ENCODE assay signal across 8 cellular contexts in the genomic region with DNA sequence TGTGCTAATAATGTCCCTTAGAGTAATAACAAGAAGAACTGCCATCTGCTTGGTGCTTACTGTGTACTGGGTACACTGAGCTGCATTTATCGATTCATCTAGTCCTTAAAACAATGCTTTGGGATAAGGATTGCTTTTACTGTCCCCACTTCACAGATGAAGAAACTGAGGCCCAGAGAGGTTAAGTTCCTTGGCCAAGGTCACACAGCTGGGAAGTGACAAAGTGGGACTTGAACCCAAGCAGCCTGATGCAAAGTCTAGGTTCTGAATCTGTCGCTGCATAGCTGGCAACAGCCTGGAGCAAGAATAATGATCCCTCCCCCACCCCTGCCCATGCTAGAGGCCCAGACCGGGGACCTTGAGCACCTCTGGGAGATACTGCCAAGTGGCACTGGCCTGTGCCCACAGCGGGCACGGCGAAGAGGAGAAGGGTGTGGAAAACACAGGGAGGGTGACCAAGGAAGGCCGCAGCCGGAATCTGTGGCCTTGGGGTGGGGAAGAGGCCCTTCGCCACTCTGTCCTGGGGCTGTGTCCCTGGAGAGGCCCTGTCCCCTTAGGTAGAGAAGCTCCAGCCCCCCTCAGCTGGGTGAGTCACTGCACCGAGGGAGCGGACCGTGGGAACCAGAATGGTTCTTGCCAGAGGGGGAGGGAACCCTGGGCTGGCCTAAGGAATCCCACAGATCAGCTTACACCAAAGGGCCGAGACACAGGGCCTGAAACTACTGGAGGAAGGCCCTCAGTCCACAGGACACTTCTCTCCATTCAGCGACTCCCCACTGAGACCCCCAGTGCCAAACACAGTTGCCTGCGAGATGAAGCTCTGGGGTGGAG. TPM values are rescaled to one million over a fixed set of nuclear protein-coding genes. Genes with fewer than 3 reads are reported as not detected.
DNase-seq lines count a peak whose midpoint lies in the region; ATAC-seq, FAIRE-seq and TF ChIP-seq lines count a peak whose summit lies in the region.

No MANE protein-coding gene starts in this region.

- no peaks in the 10 kb centered on the region for H3K36me3 ChIP-seq in MG63
- H3K36me3 ChIP-seq in endothelial cell of umbilical vein (ENCODE audit: control insufficient read depth in 2 of 2, extremely low read depth in 1 of 2, insufficient read depth in 2 of 2, low read length in 2 of 2) = no peaks in the 10 kb centered on the region

- FAIRE-seq in endothelial cell of umbilical vein (lab: Jason Lieb, UNC) = peak; percentile 92

- intact Hi-C loops in endothelial cell of umbilical vein (cut with micrococcal nuclease) = no loop called here

- CTCF ChIA-PET in endothelial cell of umbilical vein (lab: Charles Lee) = interaction anchor here (1.0 to 4.0 kb wide), 8 partner anchors 10 to 227 kb away, joined by 3 to 33 read pairs (median 5); no protein-coding TSS in a partner anchor

- TF ChIP-seq POLR2A in endothelial cell of umbilical vein (IDR thresholded peaks at IDR 0.05; ENCODE audit: low read depth, low read length) = peak; percentile 23

- H3K9me3 ChIP-seq in MG63 = no peaks in the 10 kb centered on the region
- H3K9me3 ChIP-seq in endothelial cell of umbilical vein (replicated peaks; ENCODE audit: control insufficient read depth, insufficient read depth, low read length) = no peaks in the 10 kb centered on the region

- peak overlapping the region; percentile 91 for H3K27ac ChIP-seq in endothelial cell of umbilical vein (ENCODE audit: insufficient read depth, low read depth, low read length)

- H2AFZ ChIP-seq in endothelial cell of umbilical vein (ENCODE audit: low read depth, low read length) = no peak overlapping the region

- no peak for ATAC-seq in HG03159 (IDR thresholded peaks at IDR 0.05; ENCODE audit: unreplicated experiment)
- ATAC-seq in HG02759 (IDR thresholded peaks at IDR 0.05; ENCODE audit: unreplicated experiment) = no peak

- H3K79me2 ChIP-seq in endothelial cell of umbilical vein (ENCODE audit: control insufficient read depth, insufficient read depth, low read length) = peaks cover 82% of the 10 kb centered on the region

- no peaks in the 10 kb centered on the region for H3K9me1 ChIP-seq in endothelial cell of umbilical vein (replicated peaks; ENCODE audit: control insufficient read depth, extremely low read depth, insufficient read depth, low read length)

- H3K4me3 ChIP-seq in MG63 (no peak overlapping the region), endothelial cell of umbilical vein (replicated peaks in 1 of 3; ENCODE audit: insufficient read depth in 1 of 3, low read depth in 1 of 3, low read length in 3 of 3) (peak overlapping the region in 2 of 3 experiments; percentile 64 to 87)

- H3K4me2 ChIP-seq in endothelial cell of umbilical vein (ENCODE audit: insufficient read depth, low read length) = peak overlapping the region; percentile 32

- no peaks in the 10 kb centered on the region for H3K27me3 ChIP-seq in MG63
- H3K27me3 ChIP-seq in endothelial cell of umbilical vein (ENCODE audit: control insufficient read depth in 2 of 2, insufficient read depth in 2 of 2, low read length in 2 of 2) = no peaks in the 10 kb centered on the region

- BruUV-seq in endothelial cell of umbilical vein (replicated peaks; lab: Mats Ljungman, UMichigan) = no TSS peak

- no peaks in the 10 kb centered on the region for H4K20me1 ChIP-seq in endothelial cell of umbilical vein (replicated peaks; ENCODE audit: control insufficient read depth, extremely low read depth, insufficient read depth, low read length)

- H3K4me1 ChIP-seq in endothelial cell of umbilical vein (ENCODE audit: control insufficient read depth, extremely low read depth, insufficient read depth, low read length) = peaks cover 56% of the 10 kb centered on the region

- in situ Hi-C loops in ACHN (cut with HindIII; ENCODE audit: low pct_ligation_motif_present, low pct_unique_long_range_greater_than_20kb, low sequenced_read_pairs) = no loop called here

- peak; percentile 73 for DNase-seq in ACHN
- peak; percentile 79 for DNase-seq in MG63
- peak; percentile 96 for DNase-seq in endothelial cell of umbilical vein (ENCODE audit: low read depth, low spot score)
- DNase-seq in myocyte (ENCODE audit: low read depth) = peak; percentile 88
- DNase-seq in effector CD8-positive, alpha-beta T cell (lab: John Stamatoyannopoulos, UW) = no peak
- DNase-seq in GM20000 (ENCODE audit: low spot score) = no peak

- dilution Hi-C loops in endothelial cell of umbilical vein (cut with MboI; ENCODE audit: extremely low pct_ligation_motif_present, low sequenced_read_pairs) = no loop called here

- H3K9ac ChIP-seq in endothelial cell of umbilical vein (replicated peaks; ENCODE audit: extremely low read depth, insufficient read depth, low read length) = peak overlapping the region; percentile 55

- no peak for TF ChIP-seq CTCF in endothelial cell of umbilical vein (IDR thresholded peaks at IDR 0.05; ENCODE audit: extremely low read depth in 1 of 2, insufficient read depth in 1 of 2, low read depth in 1 of 2, low read length in 2 of 2)
- no peak for TF ChIP-seq CTCF in GM20000 (IDR thresholded peaks at IDR 0.05; ENCODE audit: extremely low read depth, missing control alignments)

- POLR2A ChIA-PET in endothelial cell of umbilical vein (lab: Charles Lee) = interaction anchor here (2.2 kb wide), 1 partner anchor 9 kb away, joined by 5 read pairs; no protein-coding TSS in a partner anchor

TF ChIP-seq in endothelial cell of umbilical vein, 7 proteins besides CTCF, POLR2A, EP300 and RAD21:
- peak; percentile 61 for TF ChIP-seq JUN (IDR thresholded peaks at IDR 0.05; ENCODE audit: borderline replicate concordance, insufficient read depth, insufficient read length, low read depth)
- no peak for TF ChIP-seq GATA2 (IDR thresholded peaks at IDR 0.05; ENCODE audit: insufficient read depth, insufficient read length, low read depth, low read length)
- TF ChIP-seq FOS (IDR thresholded peaks at IDR 0.05; ENCODE audit: borderline replicate concordance, insufficient read depth, low read length) = peak; percentile 83

RNA-seq across cellular contexts. Expression of gene PLXND1, which starts 3.5 kb away (rescaled TPM):
- total RNA-seq in MG63 (2014; rRNA removed; shearing (Covaris generic); ENCODE audit: low replicate concordance) = 5.8 and 21.9 TPM in 2 replicates
- 834 and 860 TPM in 2 replicates for total RNA-seq in endothelial cell of umbilical vein
- polyA plus RNA-seq in endothelial cell of umbilical vein = 300 and 332 TPM in 2 replicates
- polyA plus RNA-seq in endothelial cell of umbilical vein (2011; cell fraction: cytosol; rRNA removed) = 436 and 495 TPM in 2 replicates
- 1,145 and 1,490 TPM in 2 replicates for polyA plus RNA-seq in endothelial cell of umbilical vein (2011; cell fraction: nucleus; rRNA removed)
- polyA plus RNA-seq in endothelial cell of umbilical vein (2012) = 463 and 559 TPM in 2 replicates
- polyA minus RNA-seq in endothelial cell of umbilical vein = 583 and 647 TPM in 2 replicates
- polyA minus RNA-seq in endothelial cell of umbilical vein (2011; cell fraction: cytosol; rRNA and poly(A)+ RNA removed) = 21.9 TPM
- polyA minus RNA-seq in endothelial cell of umbilical vein (2011; cell fraction: nucleus; rRNA and poly(A)+ RNA removed) = 454 and 479 TPM in 2 replicates
- 37.7 and 44.2 TPM in 2 replicates for total RNA-seq in myocyte
- polyA plus RNA-seq in myocyte (2012) = 231 TPM

RNA-seq across cellular contexts. Expression of gene H1-8, which starts 60.0 kb away (rescaled TPM):
- not detected in 2 replicates for total RNA-seq in MG63 (2014; rRNA removed; shearing (Covaris generic); ENCODE audit: low replicate concordance)
- not detected in 2 replicates for total RNA-seq in endothelial cell of umbilical vein
- polyA plus RNA-seq in endothelial cell of umbilical vein = not detected in 2 replicates
- polyA plus RNA-seq in endothelial cell of umbilical vein (2011; cell fraction: cytosol; rRNA removed) = not detected in 2 replicates
- polyA plus RNA-seq in endothelial cell of umbilical vein (2011; cell fraction: nucleus; rRNA removed) = not detected in 2 replicates
- polyA plus RNA-seq in endothelial cell of umbilical vein (2012) = not detected in 2 replicates
- not detected in 2 replicates for polyA minus RNA-seq in endothelial cell of umbilical vein
- not detected for polyA minus RNA-seq in endothelial cell of umbilical vein (2011; cell fraction: cytosol; rRNA and poly(A)+ RNA removed)
- not detected in 2 replicates for polyA minus RNA-seq in endothelial cell of umbilical vein (2011; cell fraction: nucleus; rRNA and poly(A)+ RNA removed)
- not detected in 2 replicates for total RNA-seq in myocyte
- not detected for polyA plus RNA-seq in myocyte (2012)

Comparison
In these comparisons a context has a peak if more than half of its experiments do, and no peak if none do; other contexts are left out.
1. DNase-seq: peak in ACHN (single experiment), MG63 (single experiment), endothelial cell of umbilical vein (single experiment) and myocyte (single experiment); none in effector CD8-positive, alpha-beta T cell (single experiment) and GM20000 (single experiment).
2. RNA of gene PLXND1, which starts 3.5 kb away (total RNA-seq): 834 to 860 TPM in endothelial cell of umbilical vein; 37.7 to 44.2 TPM in myocyte and 5.8 to 21.9 TPM in MG63; every median in the first group is over 10 times any median in the second.